In genomic region chr5:55546991-55547390, GRCh38 we compare ENCODE assay signal across 16 cellular contexts. TPM values are rescaled to one million over a fixed set of nuclear protein-coding genes. Genes with fewer than 3 reads are reported as not detected.
DNase-seq lines count a peak whose midpoint lies in the region; ATAC-seq and TF ChIP-seq lines count a peak whose summit lies in the region.
"Had no signal": no experiment of that assay in that cellular context is flagged by ENCODE, and none has a peak within 500 bp of the region (broad histone marks: within the 10 kb centered on the region; RNA-seq: fewer than 3 reads in every experiment).

No MANE protein-coding gene starts in this region.

- H3K4me1 ChIP-seq in PC-3 (ENCODE audit: insufficient read depth, low read length): no peaks in the 10 kb centered on the region
- H3K4me1 ChIP-seq in liver (ENCODE audit: control insufficient read depth in 4 of 4, insufficient read depth in 4 of 4, low read length in 3 of 4): peaks cover 0 to 2% (median 0%) of the 10 kb centered on the region in 4 donors
- H3K4me1 ChIP-seq: adrenal gland had no signal

- ATAC-seq in HG02885 (IDR thresholded peaks at IDR 0.05; ENCODE audit: poor library complexity, unreplicated experiment) (peak; percentile 81), PC-3 (peak; percentile 58; the same call in 1 of the 2 replicates)
- ATAC-seq: natural killer cell treated with Interleukin-12 subunit alpha and Interleukin-12 subunit beta and Interleukin-15 and Interleukin-18, amount 100 ng/mL, for 72 hours; Panc1 had no signal

- DNase-seq in PC-3 (peak; percentile 21), Kasumi-1 (lab: John Stamatoyannopoulos, UW) (no peak), germinal center (ENCODE audit: low spot score) (no peak), nucleus accumbens (lab: John Stamatoyannopoulos, UW) (no peak)
- no peak for DNase-seq in central memory CD4-positive, alpha-beta T cell
- DNase-seq: activated CD8-positive, alpha-beta memory T cell treated with anti-CD3 and anti-CD28 coated beads for 24 hours; adrenal gland; endodermal cell; foreskin fibroblast; MV-4-11 had no signal

- TF ChIP-seq CTCF in GM12873 (IDR thresholded peaks at IDR 0.05; ENCODE audit: insufficient read depth, low read depth, low read length, missing control alignments) (peak; percentile 13), PC-3 (conservative IDR thresholded peaks at IDR 0.05; ENCODE audit: low read depth, low read length) (no peak; the same call in 1 of the 2 replicates), liver (IDR thresholded peaks at IDR 0.05; ENCODE audit: low read depth, low read length, missing input control) (peak; percentile 17)

- H3F3A ChIP-seq in PC-3 (ENCODE audit: low read length, unreplicated experiment): no peaks in the 10 kb centered on the region

- no peak overlapping the region for H2AFZ ChIP-seq in PC-3 (ENCODE audit: low read length)

- 57% methylated on average over 2 of the region's 2 CpGs for WGBS in liver

- H3K36me3 ChIP-seq in PC-3 (ENCODE audit: low read depth, low read length) (no peaks in the 10 kb centered on the region), liver (ENCODE audit: control insufficient read depth in 4 of 4, insufficient read depth in 3 of 4, low read depth in 1 of 4, low read length in 3 of 4) (no peaks in the 10 kb centered on the region)
- H3K36me3 ChIP-seq: adrenal gland had no signal

- H3K79me2 ChIP-seq in PC-3 (ENCODE audit: low read length): no peaks in the 10 kb centered on the region

- no peak overlapping the region for H3K4me2 ChIP-seq in PC-3 (ENCODE audit: low read length)

- H3K9me3 ChIP-seq in PC-3 (ENCODE audit: low read length): no peaks in the 10 kb centered on the region
- H3K9me3 ChIP-seq in liver (ENCODE audit: control insufficient read depth in 4 of 4, low read length in 3 of 4): no peaks in the 10 kb centered on the region
- H3K9me3 ChIP-seq: adrenal gland had no signal

- peak in 1 of 2 donors; percentile 59 for TF ChIP-seq RAD21 in liver (IDR thresholded peaks at IDR 0.05)

- POLR2A ChIA-PET in PC-3 (lab: Charles Lee; ENCODE audit: unreplicated experiment): no interaction called here

- intact Hi-C loops in PC-3 (cut with micrococcal nuclease): no loop called here

- no peaks in the 10 kb centered on the region for H4K20me1 ChIP-seq in PC-3 (ENCODE audit: low read length)

- CTCF ChIA-PET in PC-3 (lab: Charles Lee): no interaction called here

- H3K4me3 ChIP-seq in PC-3 (ENCODE audit: low read length) (no peak overlapping the region), liver (ENCODE audit: low read depth in 1 of 3, low read length in 3 of 3) (no peak overlapping the region)
- H3K4me3 ChIP-seq: adrenal gland, lung had no signal

- H3K9ac ChIP-seq in PC-3 (ENCODE audit: low read length): no peak overlapping the region
- no peak overlapping the region for H3K9ac ChIP-seq in liver (ENCODE audit: low read depth in 1 of 2, low read length in 2 of 2)

- H3K27ac ChIP-seq in PC-3 (ENCODE audit: low read length): no peak overlapping the region
- H3K27ac ChIP-seq in liver (ENCODE audit: low read depth in 1 of 2, low read length in 2 of 2): no peak overlapping the region
- H3K27ac ChIP-seq: adrenal gland had no signal

- no peaks in the 10 kb centered on the region for H3K27me3 ChIP-seq in PC-3 (ENCODE audit: low read length)
- H3K27me3 ChIP-seq in liver (ENCODE audit: control insufficient read depth in 4 of 4, insufficient read depth in 4 of 4, low read length in 3 of 4): no peaks in the 10 kb centered on the region
- H3K27me3 ChIP-seq: adrenal gland had no signal

- no peaks in the 10 kb centered on the region for H3K9me2 ChIP-seq in PC-3 (replicated peaks; ENCODE audit: low read length)

- BruUV-seq in PC-3 (replicated peaks; lab: Mats Ljungman, UMichigan): no TSS peak

TF ChIP-seq in liver, 16 proteins besides CTCF, POLR2A, EP300 and RAD21:
- TF ChIP-seq, protein P1, sequence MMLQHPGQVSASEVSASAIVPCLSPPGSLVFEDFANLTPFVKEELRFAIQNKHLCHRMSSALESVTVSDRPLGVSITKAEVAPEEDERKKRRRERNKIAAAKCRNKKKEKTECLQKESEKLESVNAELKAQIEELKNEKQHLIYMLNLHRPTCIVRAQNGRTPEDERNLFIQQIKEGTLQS (IDR thresholded peaks at IDR 0.05): no peak
- TF ChIP-seq RXRA (IDR thresholded peaks at IDR 0.05) (no peak), EGR1 (IDR thresholded peaks at IDR 0.05; ENCODE audit: low read depth in 2 of 2) (no peak), TAF1 (conservative IDR thresholded peaks at IDR 0.05) (no peak), ZBTB33 (IDR thresholded peaks at IDR 0.05) (no peak), JUND (IDR thresholded peaks at IDR 0.05) (no peak), HNF4G (IDR thresholded peaks at IDR 0.05) (no peak), NR2F2 (IDR thresholded peaks at IDR 0.05) (no peak), REST (IDR thresholded peaks at IDR 0.05) (no peak)

RNA-seq across cellular contexts. Expression of gene PLPP1, which starts 12.2 kb away (rescaled TPM):
- 16.2 and 21.1 TPM in 2 replicates for total RNA-seq in PC-3 (2014; rRNA removed)
- 100 to 1,000 TPM in 1 of 2 donors, 10 to 100 TPM in 1; 23.4 to 149 TPM for total RNA-seq in liver
- polyA plus RNA-seq in liver: 10 to 100 TPM; 61.4 to 75.9 TPM
